6 cellular contexts compared by ENCODE assay signal in genomic region chr1:228109962-228110488, GRCh38. TPM values are rescaled to one million over a fixed set of nuclear protein-coding genes. Genes with fewer than 3 reads are reported as not detected.
A peak's percentile ranks its signal among the peaks of the same experiment; 100 is the strongest.
DNase-seq lines count a peak whose midpoint lies in the region; TF ChIP-seq lines count a peak whose summit lies in the region.

No MANE protein-coding gene starts in this region.

- peak overlapping the region; percentile 97 to 98 for H3K9ac ChIP-seq in colonic mucosa (ENCODE audit: low read depth in 2 of 2, low read length in 2 of 2)
- H3K9ac ChIP-seq in parathyroid adenoma, result peak overlapping the region; percentile 91

- peaks cover 25% of the 10 kb centered on the region for H3K4me1 Mint-ChIP-seq in activated naive CD4-positive, alpha-beta T cell treated with anti-CD3 and anti-CD28 coated beads, Interleukin-2, amount 50 U/mL, for 24 hours

- H2AFZ ChIP-seq in parathyroid adenoma, result peak overlapping the region; percentile 96

- H3K4me2 ChIP-seq in parathyroid adenoma (ENCODE audit: low read length), result peak overlapping the region; percentile 83

- H3K27ac Mint-ChIP-seq in activated naive CD4-positive, alpha-beta T cell treated with anti-CD3 and anti-CD28 coated beads, Interleukin-2, amount 50 U/mL, for 24 hours, result peak overlapping the region; percentile 94

- H3K9me3 Mint-ChIP-seq in activated naive CD4-positive, alpha-beta T cell treated with anti-CD3 and anti-CD28 coated beads, Interleukin-2, amount 50 U/mL, for 24 hours, result no peaks in the 10 kb centered on the region

- H3K79me2 ChIP-seq in parathyroid adenoma, result no peaks in the 10 kb centered on the region

- H3K4me3 ChIP-seq in colonic mucosa (peak overlapping the region; percentile 99), parathyroid adenoma (ENCODE audit: low read depth, low read length) (peak overlapping the region; percentile 91)

- intact Hi-C loops in colonic mucosa (cut with DNase I), result no loop called here

- no peaks in the 10 kb centered on the region for H3K36me3 Mint-ChIP-seq in activated naive CD4-positive, alpha-beta T cell treated with anti-CD3 and anti-CD28 coated beads, Interleukin-2, amount 50 U/mL, for 24 hours

- H3K27ac ChIP-seq in colonic mucosa (peak overlapping the region; percentile 86), parathyroid adenoma (peak overlapping the region; percentile 94)

- H3K9me3 ChIP-seq in colonic mucosa (no peaks in the 10 kb centered on the region), parathyroid adenoma (ENCODE audit: control insufficient read depth, low read length) (no peaks in the 10 kb centered on the region)

- TF ChIP-seq CTCF in colonic mucosa (IDR thresholded peaks at IDR 0.05) (no peak), parathyroid adenoma (IDR thresholded peaks at IDR 0.05) (no peak)

- H3K36me3 ChIP-seq in colonic mucosa, result no peaks in the 10 kb centered on the region
- no peaks in the 10 kb centered on the region for H3K36me3 ChIP-seq in parathyroid adenoma (ENCODE audit: control insufficient read depth, insufficient read depth, low read length)

- peaks cover 9% of the 10 kb centered on the region for H3K4me1 ChIP-seq in colonic mucosa
- peaks cover 6% of the 10 kb centered on the region for H3K4me1 ChIP-seq in parathyroid adenoma

- no peaks in the 10 kb centered on the region for H3K27me3 ChIP-seq in colonic mucosa
- H3K27me3 ChIP-seq in parathyroid adenoma (ENCODE audit: control insufficient read depth, insufficient read depth, low read length), result no peaks in the 10 kb centered on the region

- peak overlapping the region; percentile 93 for H3K4me3 Mint-ChIP-seq in activated naive CD4-positive, alpha-beta T cell treated with anti-CD3 and anti-CD28 coated beads, Interleukin-2, amount 50 U/mL, for 24 hours

- no peak for DNase-seq in activated naive CD4-positive, alpha-beta T cell treated with anti-CD3 and anti-CD28 coated beads, Interleukin-2, amount 50 U/mL, for 16 hours
- DNase-seq in colonic mucosa, result no peak
- no peak for DNase-seq in foreskin melanocyte
- no peak for DNase-seq in MV-4-11 (lab: John Stamatoyannopoulos, UW)

- no peaks in the 10 kb centered on the region for H3K27me3 Mint-ChIP-seq in activated naive CD4-positive, alpha-beta T cell treated with anti-CD3 and anti-CD28 coated beads, Interleukin-2, amount 50 U/mL, for 24 hours

RNA-seq across cellular contexts. Expression of gene MRPL55, which starts 0.9 kb away (rescaled TPM):
- total RNA-seq in colonic mucosa, result 10 to 100 TPM; 33.0 to 60.7 TPM

RNA-seq across cellular contexts. Expression of gene C1orf35, which starts 6.9 kb away (rescaled TPM):
- total RNA-seq in colonic mucosa, result 10 to 100 TPM; 14.9 to 26.4 TPM

RNA-seq across cellular contexts. Expression of gene ARF1, which starts 27.5 kb away (rescaled TPM):
- total RNA-seq in colonic mucosa, result 100 to 1,000 TPM; 522 to 586 TPM

RNA-seq across cellular contexts. Expression of gene GUK1, which starts 30.1 kb away (rescaled TPM):
- 100 to 1,000 TPM; 178 to 221 TPM for total RNA-seq in colonic mucosa

RNA-seq across cellular contexts. Expression of gene GJC2, which starts 39.7 kb away (rescaled TPM):
- 1 to 10 TPM in 1 of 2 donors, under 1 TPM in 1; 0.69 to 1.2 TPM for total RNA-seq in colonic mucosa
